Comparison of ENCODE assay signal across 16 cellular contexts in the genomic region with DNA sequence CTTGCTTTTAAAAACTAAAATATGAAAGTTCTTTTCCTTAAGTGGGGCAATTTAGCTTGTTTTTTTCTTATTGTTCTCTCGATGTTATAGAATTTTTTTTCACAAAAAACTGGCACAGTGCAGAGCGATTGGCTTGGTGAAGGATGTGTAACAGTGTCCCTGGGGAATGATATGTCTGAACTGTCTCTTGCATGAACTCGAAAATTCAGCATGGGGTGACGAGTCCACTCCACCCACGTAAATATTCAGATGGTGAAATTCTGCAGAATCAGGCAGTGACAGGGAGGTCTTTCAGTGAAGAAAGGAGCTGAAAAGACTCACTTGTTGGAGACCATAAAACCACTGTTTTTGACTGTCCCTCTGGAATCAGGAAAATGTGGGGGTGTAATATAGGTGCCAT.
"Had no signal": no experiment of that assay in that cellular context is flagged by ENCODE, and none has a peak within 500 bp of the region (broad histone marks: within the 10 kb centered on the region; RNA-seq: fewer than 3 reads in every experiment).

No MANE protein-coding gene starts in this region.

- H3K36me3 ChIP-seq: left ventricle myocardium inferior, tibial nerve, vagina had no signal

- H3K4me1 ChIP-seq: left ventricle myocardium inferior, parathyroid adenoma, tibial nerve, vagina had no signal

- H3K9me3 ChIP-seq: left ventricle myocardium inferior, tibial nerve, vagina had no signal

- H2AFZ ChIP-seq: parathyroid adenoma had no signal

- H3K4me3 ChIP-seq: left ventricle myocardium inferior, tibial nerve, vagina had no signal

- DNase-seq: activated CD4-positive, alpha-beta T cell treated with anti-CD3 and anti-CD28 coated beads for 4 hours; activated CD8-positive, alpha-beta memory T cell treated with anti-CD3 and anti-CD28 coated beads, Interleukin-2, amount 50 U/mL, for 4 hours; activated CD8-positive, alpha-beta T cell treated with anti-CD3 and anti-CD28 coated beads for 36 hours; activated gamma-delta T cell; activated T-cell treated with anti-CD3 and anti-CD28 coated beads, Interleukin-2, amount 50 U/mL, for 48 hours; amniotic stem cell; effector memory CD4-positive, alpha-beta T cell; hippocampal formation; left ventricle myocardium inferior; naive thymus-derived CD8-positive, alpha-beta T cell; stimulated activated naive B cell treated with anti-CD40 and anti-IgM and Interleukin-4, amounts not matched to agents 10 μg/mL and 1 μg/mL and 100 μg/mL, for 72 hours; substantia nigra had no signal

- H3K27ac ChIP-seq: left ventricle myocardium inferior, parathyroid adenoma, tibial nerve, vagina had no signal

- ATAC-seq: activated CD8-positive, alpha-beta T cell treated with anti-CD3 and anti-CD28 coated beads for 36 hours; activated naive CD4-positive, alpha-beta T cell treated with anti-CD3 and anti-CD28 coated beads, Interleukin-2, amount 50 U/mL, for 72 hours; naive thymus-derived CD8-positive, alpha-beta T cell; stimulated activated naive B cell treated with anti-CD40 and anti-IgM and Interleukin-4, amounts not matched to agents 10 μg/mL and 1 μg/mL and 100 μg/mL, for 72 hours had no signal

- H3K27me3 ChIP-seq: tibial nerve, vagina had no signal

- H3K9ac ChIP-seq: parathyroid adenoma had no signal
